In the genomic region with DNA sequence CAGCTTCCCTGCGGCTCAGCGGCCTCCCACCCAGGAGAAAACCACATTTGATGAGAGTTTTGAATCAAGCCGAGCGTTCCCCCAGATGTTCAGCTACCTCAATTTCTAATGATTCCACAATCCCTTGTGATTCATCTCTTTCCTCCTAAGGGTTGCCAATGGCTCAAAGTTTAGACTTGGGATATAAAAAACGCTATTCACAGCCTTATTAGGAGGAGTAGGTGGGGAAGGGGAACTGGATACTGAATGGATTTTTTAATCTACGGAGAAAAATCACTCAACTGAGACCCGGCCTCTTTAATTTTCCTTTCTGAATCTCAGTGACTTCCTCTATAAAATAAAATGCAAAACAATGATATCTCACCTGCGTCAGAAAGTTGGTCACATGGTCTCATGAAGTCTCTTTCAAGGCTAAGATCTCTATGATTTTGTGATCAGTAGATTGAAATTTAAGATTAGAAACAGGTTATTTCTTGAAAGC, we compare ENCODE assay signal across 8 cellular contexts.
DNase-seq lines count a peak whose midpoint lies in the region; ATAC-seq and TF ChIP-seq lines count a peak whose summit lies in the region.

No MANE protein-coding gene starts in this region.

- no peaks in the 10 kb centered on the region for H3F3A ChIP-seq in neural cell (ENCODE audit: insufficient read depth, low read length, poor library complexity, severe bottlenecking)

- ATAC-seq in esophagus mucosa (peak; percentile 17), HG02981 (IDR thresholded peaks at IDR 0.05; ENCODE audit: unreplicated experiment) (no peak)

- no peak overlapping the region for H2AFZ ChIP-seq in neural cell (ENCODE audit: low read depth, low read length)

- peaks cover 41% of the 10 kb centered on the region for H3K27me3 ChIP-seq in neural cell (ENCODE audit: insufficient read depth, low read depth, low read length)

- no peaks in the 10 kb centered on the region for H3K36me3 Mint-ChIP-seq in activated CD4-positive, alpha-beta T cell treated with anti-CD3 and anti-CD28 coated beads, Interleukin-2, amount 10 ng/mL, durations not matched to agents 24 days and 14 days (ENCODE audit: low read depth)

- TF ChIP-seq EP300 in neural cell (conservative IDR thresholded peaks at IDR 0.05; ENCODE audit: poor library complexity, severe bottlenecking) = no peak

- DNase-seq in AG10803 (ENCODE audit: low read depth) = peak; percentile 69
- peak; percentile 10 for DNase-seq in NCI-H446 treated with DMSO at 0.1 percent for 48 hours (lab: John Stamatoyannopoulos, UW)
- no peak for DNase-seq in NCI-H345 (lab: John Stamatoyannopoulos, UW)
- no peak for DNase-seq in NCI-H2107 treated with DMSO at 0.1 percent for 48 hours (lab: John Stamatoyannopoulos, UW; ENCODE audit: unreplicated experiment)
- no peak for DNase-seq in activated CD4-positive, alpha-beta T cell treated with anti-CD3 and anti-CD28 coated beads, Interleukin-2, amount 10 ng/mL, durations not matched to agents 24 days and 14 days

- H3K9me3 Mint-ChIP-seq in activated CD4-positive, alpha-beta T cell treated with anti-CD3 and anti-CD28 coated beads, Interleukin-2, amount 10 ng/mL, durations not matched to agents 24 days and 14 days = no peaks in the 10 kb centered on the region

- H3K79me2 ChIP-seq in neural cell (replicated peaks; ENCODE audit: insufficient read depth, low read length) = no peaks in the 10 kb centered on the region

- no peak overlapping the region for H3K27ac ChIP-seq in neural cell (ENCODE audit: low read length)

- H3K36me3 ChIP-seq in neural cell (ENCODE audit: insufficient read depth, low read length) = no peaks in the 10 kb centered on the region

- H3K27ac Mint-ChIP-seq in activated CD4-positive, alpha-beta T cell treated with anti-CD3 and anti-CD28 coated beads, Interleukin-2, amount 10 ng/mL, durations not matched to agents 24 days and 14 days = no peak overlapping the region

- H4K20me1 ChIP-seq in neural cell (ENCODE audit: insufficient read depth) = no peaks in the 10 kb centered on the region

- H3K4me2 ChIP-seq in neural cell (ENCODE audit: low read length) = no peak overlapping the region

- H3K4me3 Mint-ChIP-seq in activated CD4-positive, alpha-beta T cell treated with anti-CD3 and anti-CD28 coated beads, Interleukin-2, amount 10 ng/mL, durations not matched to agents 24 days and 14 days = no peak overlapping the region

- peaks cover 6% of the 10 kb centered on the region for H3K4me1 Mint-ChIP-seq in activated CD4-positive, alpha-beta T cell treated with anti-CD3 and anti-CD28 coated beads, Interleukin-2, amount 10 ng/mL, durations not matched to agents 24 days and 14 days

- H3K9ac ChIP-seq in neural cell (ENCODE audit: low read length) = no peak overlapping the region

- TF ChIP-seq RAD21 in neural cell (conservative IDR thresholded peaks at IDR 0.05) = no peak

- peaks cover 3% of the 10 kb centered on the region for H3K9me2 ChIP-seq in neural cell (ENCODE audit: insufficient read depth, low read length)

- no peaks in the 10 kb centered on the region for H3K9me3 ChIP-seq in neural cell (ENCODE audit: low read length)

- H3K4me3 ChIP-seq in AG10803 (ENCODE audit: low read length) (peak overlapping the region; percentile 69), neural cell (ENCODE audit: low read length) (peak overlapping the region; percentile 69)

- peaks cover 52% of the 10 kb centered on the region for H3K27me3 Mint-ChIP-seq in activated CD4-positive, alpha-beta T cell treated with anti-CD3 and anti-CD28 coated beads, Interleukin-2, amount 10 ng/mL, durations not matched to agents 24 days and 14 days

- intact Hi-C loops in activated CD4-positive, alpha-beta T cell treated with anti-CD3 and anti-CD28 coated beads, Interleukin-2, amount 10 ng/mL, durations not matched to agents 24 days and 14 days (cut with micrococcal nuclease) = loop anchor here (10.0 kb wide), 1 partner anchor 366 kb away; no protein-coding TSS in a partner anchor

- TF ChIP-seq CTCF in AG10803 (conservative IDR thresholded peaks at IDR 0.05; ENCODE audit: low read length) = no peak
- no peak for TF ChIP-seq CTCF in neural cell (IDR thresholded peaks at IDR 0.05; ENCODE audit: poor library complexity, severe bottlenecking)

TF ChIP-seq in neural cell, 6 proteins besides CTCF, POLR2A, EP300 and RAD21:
- no peak for TF ChIP-seq MXI1 (conservative IDR thresholded peaks at IDR 0.05; ENCODE audit: poor library complexity, severe bottlenecking)
- TF ChIP-seq, protein P1, sequence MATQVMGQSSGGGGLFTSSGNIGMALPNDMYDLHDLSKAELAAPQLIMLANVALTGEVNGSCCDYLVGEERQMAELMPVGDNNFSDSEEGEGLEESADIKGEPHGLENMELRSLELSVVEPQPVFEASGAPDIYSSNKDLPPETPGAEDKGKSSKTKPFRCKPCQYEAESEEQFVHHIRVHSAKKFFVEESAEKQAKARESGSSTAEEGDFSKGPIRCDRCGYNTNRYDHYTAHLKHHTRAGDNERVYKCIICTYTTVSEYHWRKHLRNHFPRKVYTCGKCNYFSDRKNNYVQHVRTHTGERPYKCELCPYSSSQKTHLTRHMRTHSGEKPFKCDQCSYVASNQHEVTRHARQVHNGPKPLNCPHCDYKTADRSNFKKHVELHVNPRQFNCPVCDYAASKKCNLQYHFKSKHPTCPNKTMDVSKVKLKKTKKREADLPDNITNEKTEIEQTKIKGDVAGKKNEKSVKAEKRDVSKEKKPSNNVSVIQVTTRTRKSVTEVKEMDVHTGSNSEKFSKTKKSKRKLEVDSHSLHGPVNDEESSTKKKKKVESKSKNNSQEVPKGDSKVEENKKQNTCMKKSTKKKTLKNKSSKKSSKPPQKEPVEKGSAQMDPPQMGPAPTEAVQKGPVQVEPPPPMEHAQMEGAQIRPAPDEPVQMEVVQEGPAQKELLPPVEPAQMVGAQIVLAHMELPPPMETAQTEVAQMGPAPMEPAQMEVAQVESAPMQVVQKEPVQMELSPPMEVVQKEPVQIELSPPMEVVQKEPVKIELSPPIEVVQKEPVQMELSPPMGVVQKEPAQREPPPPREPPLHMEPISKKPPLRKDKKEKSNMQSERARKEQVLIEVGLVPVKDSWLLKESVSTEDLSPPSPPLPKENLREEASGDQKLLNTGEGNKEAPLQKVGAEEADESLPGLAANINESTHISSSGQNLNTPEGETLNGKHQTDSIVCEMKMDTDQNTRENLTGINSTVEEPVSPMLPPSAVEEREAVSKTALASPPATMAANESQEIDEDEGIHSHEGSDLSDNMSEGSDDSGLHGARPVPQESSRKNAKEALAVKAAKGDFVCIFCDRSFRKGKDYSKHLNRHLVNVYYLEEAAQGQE (IDR thresholded peaks at IDR 0.05; ENCODE audit: borderline replicate concordance) = no peak

Comparison
In these comparisons a context has a peak if more than half of its experiments do, and no peak if none do; other contexts are left out.
1. DNase-seq: peak in AG10803 (single experiment) and NCI-H446 treated with DMSO at 0.1 percent for 48 hours (single experiment); none in NCI-H345 (single experiment), NCI-H2107 treated with DMSO at 0.1 percent for 48 hours (single experiment) and activated CD4-positive, alpha-beta T cell treated with anti-CD3 and anti-CD28 coated beads, Interleukin-2, amount 10 ng/mL, durations not matched to agents 24 days and 14 days (single experiment).